Comparison of ENCODE assay signal across 11 cellular contexts in genomic region chr19:19487077-19488040, GRCh38. TPM values are rescaled to one million over a fixed set of nuclear protein-coding genes. Genes with fewer than 3 reads are reported as not detected.
A peak's percentile ranks its signal among the peaks of the same experiment; 100 is the strongest.
DNase-seq lines count a peak whose midpoint lies in the region; TF ChIP-seq lines count a peak whose summit lies in the region.
"Had no signal": no experiment of that assay in that cellular context is flagged by ENCODE, and none has a peak within 500 bp of the region (broad histone marks: within the 10 kb centered on the region; RNA-seq: fewer than 3 reads in every experiment).

No MANE protein-coding gene starts in this region.

- WGBS in ectodermal cell, 2 experiments: 92 to 95% methylated on average over 11 of the region's 11 CpGs

- H3K4me2 ChIP-seq in Karpas-422 (ENCODE audit: low read depth, low read length, poor library complexity, severe bottlenecking): peak overlapping the region; percentile 58

- H4K20me1 ChIP-seq in Karpas-422 (ENCODE audit: insufficient read depth, low read depth, low read length): peaks cover 5% of the 10 kb centered on the region; the same call in 1 of the 2 replicates

- peaks cover 54% of the 10 kb centered on the region for H3K4me1 ChIP-seq in CD4-positive, alpha-beta memory T cell (ENCODE audit: insufficient read depth, low read length)
- H3K4me1 ChIP-seq in Karpas-422 (ENCODE audit: low read length) (peaks cover 66% of the 10 kb centered on the region), ectodermal cell (ENCODE audit: control insufficient read depth, insufficient read depth, low read length) (peaks cover 23% of the 10 kb centered on the region), neutrophil (ENCODE audit: control insufficient read depth in 1 of 2, insufficient read depth in 1 of 2, low read depth in 1 of 2, low read length in 1 of 2) (peaks cover 60 to 64% of the 10 kb centered on the region in 2 experiments)

- no peaks in the 10 kb centered on the region for H3K9me3 ChIP-seq in CD4-positive, alpha-beta memory T cell (ENCODE audit: control insufficient read depth in 1 of 2, low read length in 2 of 2)
- H3K9me3 ChIP-seq in Karpas-422 (ENCODE audit: low read length) (no peaks in the 10 kb centered on the region), ectodermal cell (ENCODE audit: control insufficient read depth, low read length) (no peaks in the 10 kb centered on the region), neutrophil (no peaks in the 10 kb centered on the region)

- POLR2A ChIA-PET in CD4-positive, alpha-beta memory T cell (lab: Charles Lee; ENCODE audit: partially characterized antibody): interaction anchor here (0.7 to 5.7 kb wide), 10 partner anchors 9 to 181 kb away, joined by 3 to 134 read pairs (median 4); partner anchors contain the start of genes GATAD2A, NDUFA13, TSSK6 and ZNF101

- peaks cover 29 to 78% (median 55%) of the 10 kb centered on the region in 4 donors for H3K4me1 Mint-ChIP-seq in CD4-positive, alpha-beta memory T cell

- no peaks in the 10 kb centered on the region for H3K27me3 Mint-ChIP-seq in CD4-positive, alpha-beta memory T cell

- CTCF ChIA-PET in CD4-positive, alpha-beta memory T cell (lab: Charles Lee; ENCODE audit: partially characterized antibody): interaction anchor here (0.6 to 10.9 kb wide), 6 partner anchors 8 to 122 kb away, joined by 3 to 287 read pairs (median 26); partner anchors contain the start of gene GATAD2A

- peak overlapping the region; percentile 25 for H3K9ac ChIP-seq in Karpas-422 (ENCODE audit: low read length)

- peaks cover 85% of the 10 kb centered on the region for H3K79me2 ChIP-seq in Karpas-422 (ENCODE audit: low read length)

- H3K4me3 Mint-ChIP-seq in CD4-positive, alpha-beta memory T cell: peak overlapping the region in 4 of 8 donors; percentile 29 to 62 (median 42)

- peak overlapping the region; percentile 98 to 100 (median 100) for H3K27ac Mint-ChIP-seq in CD4-positive, alpha-beta memory T cell

- no peak overlapping the region for H3K4me3 ChIP-seq in CD4-positive, alpha-beta memory T cell (ENCODE audit: low read length in 2 of 2)
- no peak overlapping the region for H3K4me3 ChIP-seq in Karpas-422 (ENCODE audit: low read length)
- H3K4me3 ChIP-seq in ectodermal cell (ENCODE audit: insufficient read depth, low read depth, low read length): no peak overlapping the region
- H3K4me3 ChIP-seq in neutrophil (ENCODE audit: low read depth in 1 of 2, low read length in 1 of 2): no peak overlapping the region

- peak overlapping the region; percentile 80 for H3K27ac ChIP-seq in CD4-positive, alpha-beta memory T cell (ENCODE audit: low read depth, low read length)
- H3K27ac ChIP-seq in Karpas-422 (ENCODE audit: low read length) (no peak overlapping the region), ectodermal cell (ENCODE audit: insufficient read depth, low read depth, low read length, poor library complexity, severe bottlenecking) (peak overlapping the region; percentile 8), neutrophil (peak overlapping the region; percentile 86)

- no peaks in the 10 kb centered on the region for H3K9me3 Mint-ChIP-seq in CD4-positive, alpha-beta memory T cell

- intact Hi-C loops in CD4-positive, alpha-beta memory T cell (cut with micrococcal nuclease): loop anchor here (5.0 kb wide), 1 partner anchor 40 kb away; no protein-coding TSS in a partner anchor

- no peak for DNase-seq in CD4-positive, alpha-beta memory T cell
- DNase-seq in Karpas-422: no peak
- no peak for DNase-seq in SK-N-DZ (ENCODE audit: low spot score)
- no peak for DNase-seq in stimulated activated naive CD4-positive, alpha-beta T cell treated with Interleukin-2 at 50 U/mL for 16 hours (lab: John Stamatoyannopoulos, UW)
- no peak for DNase-seq in stimulated activated CD4-positive, alpha-beta T cell treated with anti-CD3 and anti-CD28 coated beads, Interleukin-4, amount 100 ng/mL, for 24 hours
- DNase-seq in mesenteric fat pad (ENCODE audit: low spot score): no peak
- DNase-seq: left colon, NCI-H1436, SIG-M5 had no signal

- H3K27me3 ChIP-seq in CD4-positive, alpha-beta memory T cell (ENCODE audit: insufficient read depth, low read length): no peaks in the 10 kb centered on the region
- H3K27me3 ChIP-seq in Karpas-422 (ENCODE audit: low read length) (no peaks in the 10 kb centered on the region), ectodermal cell (ENCODE audit: control insufficient read depth, insufficient read depth, low read length, poor library complexity, severe bottlenecking) (no peaks in the 10 kb centered on the region), neutrophil (no peaks in the 10 kb centered on the region)

- no peaks in the 10 kb centered on the region for H3K9me2 ChIP-seq in Karpas-422 (replicated peaks; ENCODE audit: insufficient read depth, low read length)

- no peak overlapping the region for H2AFZ ChIP-seq in Karpas-422 (ENCODE audit: low read length)

- no peak for TF ChIP-seq CTCF in neutrophil (IDR thresholded peaks at IDR 0.05)

- peaks cover 9% of the 10 kb centered on the region for H3K36me3 ChIP-seq in CD4-positive, alpha-beta memory T cell (ENCODE audit: insufficient read depth, low read length)
- H3K36me3 ChIP-seq in Karpas-422 (ENCODE audit: insufficient read depth, low read length): peaks cover 8% of the 10 kb centered on the region; the same call in 1 of the 2 replicates
- no peaks in the 10 kb centered on the region for H3K36me3 ChIP-seq in ectodermal cell (ENCODE audit: control insufficient read depth, insufficient read depth, low read length)
- peaks cover 44% of the 10 kb centered on the region for H3K36me3 ChIP-seq in neutrophil

- H3K36me3 Mint-ChIP-seq in CD4-positive, alpha-beta memory T cell: peaks cover 10 to 29% of the 10 kb centered on the region in 2 donors

RNA-seq across cellular contexts. Expression of gene TSSK6, which starts 28.0 kb away (rescaled TPM):
- total RNA-seq in CD4-positive, alpha-beta memory T cell: 10 to 100 TPM in 1 of 2 experiments, 1 to 10 TPM in 1; 9.7 to 10.4 TPM
- polyA plus RNA-seq in CD4-positive, alpha-beta memory T cell: 1 to 10 TPM; 1.1 to 2.0 TPM
- 5.0 and 10.8 TPM in 2 replicates for total RNA-seq in Karpas-422 (2014; rRNA removed; shearing (Covaris generic); ENCODE audit: low replicate concordance)
- 4.3 TPM for polyA plus RNA-seq in ectodermal cell (2013, experiment 1 of 4)
- 4.0 TPM for polyA plus RNA-seq in ectodermal cell (2013, experiment 2 of 4)
- 3.8 TPM for polyA plus RNA-seq in ectodermal cell (2013, experiment 3 of 4)
- 4.0 TPM for polyA plus RNA-seq in ectodermal cell (2013, experiment 4 of 4)
- polyA plus RNA-seq in SK-N-DZ (2014; cell fraction: cytosol; rRNA removed): 3.9 and 5.5 TPM in 2 replicates
- polyA plus RNA-seq in SK-N-DZ (2014; cell fraction: nucleus; rRNA removed): 1.3 and 5.3 TPM in 2 replicates
- total RNA-seq in mesenteric fat pad: 0.74 TPM

RNA-seq across cellular contexts. Expression of gene NDUFA13, which starts 28.7 kb away (rescaled TPM):
- total RNA-seq in CD4-positive, alpha-beta memory T cell: 100 to 1,000 TPM; 191 to 199 TPM
- polyA plus RNA-seq in CD4-positive, alpha-beta memory T cell: 100 to 1,000 TPM; 264 to 316 TPM
- total RNA-seq in Karpas-422 (2014; rRNA removed; shearing (Covaris generic); ENCODE audit: low replicate concordance): 255 and 557 TPM in 2 replicates
- 234 TPM for polyA plus RNA-seq in ectodermal cell (2013, experiment 1 of 4)
- polyA plus RNA-seq in ectodermal cell (2013, experiment 2 of 4): 244 TPM
- 220 TPM for polyA plus RNA-seq in ectodermal cell (2013, experiment 3 of 4)
- polyA plus RNA-seq in ectodermal cell (2013, experiment 4 of 4): 240 TPM
- polyA plus RNA-seq in SK-N-DZ (2014; cell fraction: cytosol; rRNA removed): 38.2 and 54.5 TPM in 2 replicates
- polyA plus RNA-seq in SK-N-DZ (2014; cell fraction: nucleus; rRNA removed): 66.8 and 68.6 TPM in 2 replicates
- total RNA-seq in mesenteric fat pad: 295 TPM

RNA-seq across cellular contexts. Expression of gene YJEFN3, which starts 41.4 kb away (rescaled TPM):
- 10 to 100 TPM; 15.6 to 18.7 TPM for total RNA-seq in CD4-positive, alpha-beta memory T cell
- polyA plus RNA-seq in CD4-positive, alpha-beta memory T cell: under 1 TPM in 1 of 2 donors, not detected in 1; 0.25 TPM
- 7.9 and 11.4 TPM in 2 replicates for total RNA-seq in Karpas-422 (2014; rRNA removed; shearing (Covaris generic); ENCODE audit: low replicate concordance)
- 15.8 TPM for polyA plus RNA-seq in ectodermal cell (2013, experiment 1 of 4)
- polyA plus RNA-seq in ectodermal cell (2013, experiment 2 of 4): 14.7 TPM
- 12.1 TPM for polyA plus RNA-seq in ectodermal cell (2013, experiment 3 of 4)
- polyA plus RNA-seq in ectodermal cell (2013, experiment 4 of 4): 14.3 TPM
- 1.3 and 2.1 TPM in 2 replicates for polyA plus RNA-seq in SK-N-DZ (2014; cell fraction: cytosol; rRNA removed)
- polyA plus RNA-seq in SK-N-DZ (2014; cell fraction: nucleus; rRNA removed): 8.0 and 27.0 TPM in 2 replicates
- 3.1 TPM for total RNA-seq in mesenteric fat pad

RNA-seq across cellular contexts. Expression of gene CILP2, which starts 50.7 kb away (rescaled TPM):
- under 1 TPM; 0.09 to 0.14 TPM for total RNA-seq in CD4-positive, alpha-beta memory T cell
- polyA plus RNA-seq in CD4-positive, alpha-beta memory T cell: not detected
- 0.15 and 0.87 TPM in 2 replicates for total RNA-seq in Karpas-422 (2014; rRNA removed; shearing (Covaris generic); ENCODE audit: low replicate concordance)
- 1.9 TPM for polyA plus RNA-seq in ectodermal cell (2013, experiment 1 of 4)
- 3.0 TPM for polyA plus RNA-seq in ectodermal cell (2013, experiment 2 of 4)
- polyA plus RNA-seq in ectodermal cell (2013, experiment 3 of 4): 2.2 TPM
- polyA plus RNA-seq in ectodermal cell (2013, experiment 4 of 4): 3.4 TPM
- 1.1 and 1.8 TPM in 2 replicates for polyA plus RNA-seq in SK-N-DZ (2014; cell fraction: cytosol; rRNA removed)
- 2.3 and 3.6 TPM in 2 replicates for polyA plus RNA-seq in SK-N-DZ (2014; cell fraction: nucleus; rRNA removed)
- total RNA-seq in mesenteric fat pad: 2.2 TPM
